In the genomic region with DNA sequence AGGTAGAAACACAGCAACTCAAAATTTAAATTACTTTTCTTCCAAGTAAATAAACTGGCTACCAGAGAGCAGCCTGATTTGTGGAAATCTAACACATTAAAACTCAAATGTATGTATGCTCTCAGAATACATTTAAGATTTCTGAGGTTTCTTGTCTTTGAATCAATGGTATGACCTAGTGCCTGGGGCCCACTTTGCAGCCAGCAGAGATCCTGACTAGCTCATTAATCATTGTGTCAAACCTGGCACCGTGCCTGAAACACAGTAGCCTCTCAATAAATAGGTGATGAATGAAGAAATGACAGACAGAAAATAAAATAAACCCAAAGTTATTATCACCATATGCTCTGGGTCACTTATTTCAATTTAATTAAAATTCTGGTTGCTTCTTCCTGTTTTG, we compare ENCODE assay signal across 26 cellular contexts.
DNase-seq lines count a peak whose midpoint lies in the region; ATAC-seq and TF ChIP-seq lines count a peak whose summit lies in the region.
"Had no signal": no experiment of that assay in that cellular context is flagged by ENCODE, and none has a peak within 500 bp of the region (broad histone marks: within the 10 kb centered on the region; RNA-seq: fewer than 3 reads in every experiment).

No MANE protein-coding gene starts in this region.

- H3K9me3 ChIP-seq in GM23248 (ENCODE audit: low read depth): no peaks in the 10 kb centered on the region
- H3K9me3 ChIP-seq: SJSA1 had no signal

- no peak overlapping the region for H3K4me3 ChIP-seq in GM23248
- H3K4me3 ChIP-seq: hepatocyte, SJSA1, smooth muscle cell had no signal

- H3K27me3 ChIP-seq in GM23248 (replicated peaks; ENCODE audit: insufficient read depth): no peaks in the 10 kb centered on the region
- H3K27me3 ChIP-seq: brain microvascular endothelial cell, hepatocyte, SJSA1 had no signal

- H4K20me1 ChIP-seq in GM23248 (ENCODE audit: insufficient read depth): no peaks in the 10 kb centered on the region

- H2AFZ ChIP-seq in GM23248: no peak overlapping the region
- H2AFZ ChIP-seq: hepatocyte had no signal

- no peak overlapping the region for H3K27ac ChIP-seq in RWPE1
- no peak overlapping the region for H3K27ac ChIP-seq in GM23248
- H3K27ac ChIP-seq: brain microvascular endothelial cell, hepatocyte, SJSA1 had no signal

- no peak for TF ChIP-seq CTCF in RWPE1 (conservative IDR thresholded peaks at IDR 0.05; ENCODE audit: low read depth)

- DNase-seq in NCI-H146 (lab: John Stamatoyannopoulos, UW) (peak; percentile 2), NCI-H146 treated with DMSO at 0.1 percent for 48 hours (lab: John Stamatoyannopoulos, UW; ENCODE audit: unreplicated experiment) (no peak), HK-2 (ENCODE audit: unreplicated experiment) (peak; percentile 28), RWPE1 (ENCODE audit: low spot score) (peak; percentile 31), glomerular visceral epithelial cell (ENCODE audit: extremely low spot score) (peak; percentile 35), GM23248 (no peak), COR-L47 (lab: John Stamatoyannopoulos, UW) (no peak)
- DNase-seq: activated CD4-positive, alpha-beta T cell treated with anti-CD3 and anti-CD28 coated beads for 36 hours; activated CD8-positive, alpha-beta memory T cell treated with anti-CD3 and anti-CD28 coated beads for 24 hours; activated T-cell treated with anti-CD3 and anti-CD28 coated beads, Interleukin-2, amount 50 U/mL, for 24 hours; AML-193; brain microvascular endothelial cell; CD8-positive, alpha-beta T cell; effector CD4-positive, alpha-beta T cell; foreskin fibroblast; HCEC 1CT; left ventricle myocardium superior; NCI-H1436 treated with DMSO at 0.1 percent for 48 hours; NCI-H2171 treated with DMSO at 0.1 percent for 48 hours; retina; stimulated activated CD4-positive, alpha-beta T cell treated with anti-CD3 and anti-CD28 coated beads, Interleukin-2, amount 100 ng/mL, for 24 hours had no signal

- no peaks in the 10 kb centered on the region for H3F3A ChIP-seq in GM23248 (ENCODE audit: insufficient read depth)

- H3K36me3 ChIP-seq in GM23248 (ENCODE audit: low read depth): no peaks in the 10 kb centered on the region
- H3K36me3 ChIP-seq: brain microvascular endothelial cell, SJSA1 had no signal

- 0 to 5% methylated on average over 1 of the region's 1 CpG for WGBS in GM23248 (ENCODE audit: low coverage in 1 of 2, low lambda C conversion rate in 2 of 2, missing lambda C conversion rate in 2 of 2), 2 experiments

- H3K4me1 ChIP-seq in GM23248 (ENCODE audit: insufficient read depth): no peaks in the 10 kb centered on the region
- H3K4me1 ChIP-seq: SJSA1 had no signal

- no peak overlapping the region for H3K4me2 ChIP-seq in GM23248 (ENCODE audit: unreplicated experiment)
- H3K4me2 ChIP-seq: hepatocyte, smooth muscle cell had no signal

- in situ Hi-C loops in GM23248 (cut with MboI): no loop called here

- no peak for ATAC-seq in HG03521 (IDR thresholded peaks at IDR 0.05; ENCODE audit: unreplicated experiment)
- ATAC-seq: activated CD4-positive, alpha-beta T cell treated with anti-CD3 and anti-CD28 coated beads for 36 hours; CD8-positive, alpha-beta T cell; left ventricle myocardium superior; natural killer cell treated with Interleukin-12 subunit alpha and Interleukin-12 subunit beta and Interleukin-15 and Interleukin-18, amount 100 ng/mL, for 72 hours had no signal

- H3K79me2 ChIP-seq in GM23248 (ENCODE audit: insufficient read depth): no peaks in the 10 kb centered on the region
- H3K79me2 ChIP-seq: hepatocyte had no signal

- CTCF ChIA-PET in RWPE1 (lab: Yijun Ruan, JAX): no interaction called here

- no peaks in the 10 kb centered on the region for H3K9me2 ChIP-seq in GM23248 (ENCODE audit: insufficient read depth)

- no peak overlapping the region for H3K9ac ChIP-seq in GM23248

- POLR2A ChIA-PET in RWPE1 (lab: Yijun Ruan, JAX; ENCODE audit: low non-redundant PET): no interaction called here

Comparison
In these comparisons a context has a peak if more than half of its experiments do, and no peak if none do; other contexts are left out.
1. DNase-seq: peak in NCI-H146 (single experiment), HK-2 (single experiment), RWPE1 (single experiment) and glomerular visceral epithelial cell (single experiment); none in NCI-H146 treated with DMSO at 0.1 percent for 48 hours (single experiment), GM23248 (single experiment) and COR-L47 (single experiment).